Comparison of ENCODE assay signal across 8 cellular contexts in genomic region chr2:238158807-238159539, GRCh38. TPM values are rescaled to one million over a fixed set of nuclear protein-coding genes. Genes with fewer than 3 reads are reported as not detected.
DNase-seq lines count a peak whose midpoint lies in the region; ATAC-seq and TF ChIP-seq lines count a peak whose summit lies in the region.

Gene ERFE (plus strand): TSS chr2:238158970. CDS start chr2:238159008, 38 bp downstream.

- H3K9me3 ChIP-seq in AG04450 (ENCODE audit: control insufficient read depth, insufficient read depth, low read length), result peaks cover 7% of the 10 kb centered on the region

- ATAC-seq in HG03460 (IDR thresholded peaks at IDR 0.05; ENCODE audit: unreplicated experiment), result no peak
- ATAC-seq in GM18520 (IDR thresholded peaks at IDR 0.05; ENCODE audit: unreplicated experiment), result no peak

- CTCF ChIA-PET in AG04450 (lab: Charles Lee), result interaction anchor here (0.7 to 1.0 kb wide), 2 partner anchors 17 to 104 kb away, joined by 3 to 4 read pairs; no protein-coding TSS in a partner anchor

- in situ Hi-C loops in GM13977 (cut with MboI; ENCODE audit: low pct_unique_long_range_greater_than_20kb, low sequenced_read_pairs, unreplicated experiment), result no loop called here

- no peaks in the 10 kb centered on the region for H3K36me3 Mint-ChIP-seq in osteocyte (ENCODE audit: unreplicated experiment)

- H3K4me3 ChIP-seq in AG04450 (ENCODE audit: low read depth, low read length), result peak within 1 kb of the TSS; percentile 47
- H3K4me3 ChIP-seq in fibroblast of pulmonary artery (replicated peaks; ENCODE audit: low read depth, low read length), result peak within 1 kb of the TSS; percentile 30

- H3K27me3 ChIP-seq in AG04450 (ENCODE audit: control insufficient read depth, insufficient read depth, low read length), result no peaks in the 10 kb centered on the region

- H3K27me3 Mint-ChIP-seq in osteocyte (ENCODE audit: unreplicated experiment), result no peaks in the 10 kb centered on the region

- H3K4me1 Mint-ChIP-seq in osteocyte (ENCODE audit: unreplicated experiment), result peaks cover 9% of the 10 kb centered on the region

- POLR2A ChIA-PET in AG04450 (lab: Yijun Ruan, JAX), result interaction anchor here (1.1 kb wide), 1 partner anchor 11 kb away, joined by 7 read pairs; no protein-coding TSS in a partner anchor

- DNase-seq in AG04450 (ENCODE audit: low read depth, low spot score), result no peak
- DNase-seq in GM13977 (ENCODE audit: low spot score), result peak; percentile 85
- DNase-seq in NCI-H2171 (lab: John Stamatoyannopoulos, UW), result peak; percentile 26
- peak; percentile 83 for DNase-seq in activated CD8-positive, alpha-beta memory T cell treated with anti-CD3 and anti-CD28 coated beads, Interleukin-2, amount 50 U/mL, for 48 hours
- DNase-seq in fibroblast of pulmonary artery (ENCODE audit: low read depth), result peak; percentile 43
- no peak for DNase-seq in osteocyte (ENCODE audit: extremely low spot score, unreplicated experiment)

- H3K9me3 Mint-ChIP-seq in osteocyte (ENCODE audit: unreplicated experiment), result peaks cover 3% of the 10 kb centered on the region

- H3K27ac ChIP-seq in AG04450 (ENCODE audit: low read depth, low read length), result no peak within 1 kb of the TSS

- H3K27ac Mint-ChIP-seq in osteocyte (ENCODE audit: unreplicated experiment), result no peak within 1 kb of the TSS

- H3K4me3 Mint-ChIP-seq in osteocyte (ENCODE audit: unreplicated experiment), result peak within 1 kb of the TSS; percentile 38

- TF ChIP-seq CTCF in AG04450 (IDR thresholded peaks at IDR 0.05; ENCODE audit: low read depth, low read length) (peak; percentile 44), GM13977 (IDR thresholded peaks at IDR 0.05; ENCODE audit: extremely low read depth, insufficient read depth, missing control alignments) (peak; percentile 43), fibroblast of pulmonary artery (IDR thresholded peaks at IDR 0.05; ENCODE audit: low read length, missing control alignments) (peak; percentile 13), osteocyte (IDR thresholded peaks at IDR 0.05) (peak; percentile 72)

RNA-seq across cellular contexts. Expression of gene ERFE, which starts in this region (rescaled TPM):
- 2.4 and 2.9 TPM in 2 replicates for polyA plus RNA-seq in AG04450 (2011; rRNA removed)
- polyA minus RNA-seq in AG04450 (2011; rRNA and poly(A)+ RNA removed), result 0.96 and 2.2 TPM in 2 replicates
- 1.0 and 1.2 TPM in 2 replicates for total RNA-seq in osteocyte

Comparison
In these comparisons a context has a peak if more than half of its experiments do, and no peak if none do; other contexts are left out.
1. DNase-seq: peak in GM13977 (single experiment), NCI-H2171 (single experiment), activated CD8-positive, alpha-beta memory T cell treated with anti-CD3 and anti-CD28 coated beads, Interleukin-2, amount 50 U/mL, for 48 hours (single experiment) and fibroblast of pulmonary artery (single experiment); none in AG04450 (single experiment) and osteocyte (single experiment).
2. CTCF ChIP-seq: peak in every context shown above with its lines; median percentile 72 in osteocyte; 44 in AG04450; 43 in GM13977; 13 in fibroblast of pulmonary artery.